Comparison of ENCODE assay signal across 10 cellular contexts in the genomic region with DNA sequence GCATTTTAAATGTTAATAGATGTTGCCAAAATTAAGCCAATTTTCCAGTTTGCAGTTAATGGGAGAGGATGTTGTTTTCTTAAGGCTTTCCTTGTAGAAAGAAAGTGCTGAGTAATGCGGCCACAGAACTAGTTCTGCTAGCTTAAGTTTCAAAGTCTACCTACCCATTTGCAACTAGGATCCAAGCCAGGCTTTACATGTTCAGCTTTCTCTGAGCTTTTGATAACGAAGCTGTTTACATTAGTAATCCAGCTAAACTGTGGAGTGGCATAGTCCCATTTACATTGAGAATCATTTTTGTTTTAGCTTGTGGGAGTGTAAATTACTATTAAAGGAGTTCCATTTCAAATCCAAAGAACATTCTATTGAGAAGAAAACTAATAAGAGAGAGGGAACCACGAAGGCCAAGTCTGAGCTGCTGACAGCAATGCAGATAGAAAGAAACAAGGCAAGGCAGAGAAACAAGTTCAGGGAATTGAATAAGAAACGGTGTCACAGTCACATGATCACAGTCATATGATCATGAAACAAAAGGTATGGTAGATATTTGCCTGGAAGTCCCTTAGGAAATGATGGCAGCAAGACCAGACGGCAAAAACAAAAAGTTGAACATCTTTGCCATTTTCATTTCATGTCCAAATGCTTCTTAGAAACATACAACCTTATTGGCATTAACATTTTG.
DNase-seq lines count a peak whose midpoint lies in the region; ATAC-seq, FAIRE-seq and TF ChIP-seq lines count a peak whose summit lies in the region.
"Had no signal": no experiment of that assay in that cellular context is flagged by ENCODE, and none has a peak within 500 bp of the region (broad histone marks: within the 10 kb centered on the region; RNA-seq: fewer than 3 reads in every experiment).

No MANE protein-coding gene starts in this region.

- no peaks in the 10 kb centered on the region for H3K36me3 Mint-ChIP-seq in astrocyte (ENCODE audit: low read depth, unreplicated experiment)

- TF ChIP-seq EP300 in Ishikawa (IDR thresholded peaks at IDR 0.05; ENCODE audit: borderline replicate concordance): no peak

- peaks cover 40% of the 10 kb centered on the region for H3K4me1 Mint-ChIP-seq in astrocyte (ENCODE audit: low read depth, unreplicated experiment)

- 40 to 47% methylated on average over 5 of the region's 5 CpGs for WGBS in thyroid gland, 2 donors

- dilution Hi-C loops in keratinocyte (cut with MboI; ENCODE audit: extremely low pct_ligation_motif_present, low sequenced_read_pairs): no loop called here

- no peaks in the 10 kb centered on the region for H3K27me3 ChIP-seq in astrocyte (ENCODE audit: insufficient read depth, low read length)
- no peaks in the 10 kb centered on the region for H3K27me3 ChIP-seq in keratinocyte (ENCODE audit: control insufficient read depth, extremely low read depth, insufficient read depth, low read length)
- no peaks in the 10 kb centered on the region for H3K27me3 ChIP-seq in thyroid gland

- TF ChIP-seq RAD21 in Ishikawa (IDR thresholded peaks at IDR 0.05; ENCODE audit: low read depth): no peak

- no peak overlapping the region for H3K4me3 ChIP-seq in astrocyte (ENCODE audit: insufficient read depth, low read depth, low read length)
- H3K4me3 ChIP-seq in keratinocyte (ENCODE audit: control insufficient read depth in 2 of 3, extremely low read depth in 1 of 3, insufficient read depth in 2 of 3, low read depth in 1 of 3, low read length in 3 of 3): peak overlapping the region in 2 of 3 experiments; percentile 14 to 38
- H3K4me3 ChIP-seq in thyroid gland (replicated peaks in 1 of 3): no peak overlapping the region

- TF ChIP-seq CTCF in astrocyte (IDR thresholded peaks at IDR 0.05; ENCODE audit: insufficient read depth, low read depth, low read length) (no peak), keratinocyte (optimal IDR thresholded peaks at IDR 0.05 in 1 of 3, IDR thresholded peaks at IDR 0.05 in 1 of 3, conservative IDR thresholded peaks at IDR 0.05 in 1 of 3; ENCODE audit: extremely low read depth in 1 of 3, insufficient read depth in 2 of 3, low read length in 3 of 3) (no peak), thyroid gland (IDR thresholded peaks at IDR 0.05) (no peak)

- H3K27ac Mint-ChIP-seq in astrocyte (ENCODE audit: unreplicated experiment): peak overlapping the region; percentile 88

- no peak overlapping the region for H3K9ac ChIP-seq in astrocyte (ENCODE audit: low read length)
- peak overlapping the region; percentile 28 for H3K9ac ChIP-seq in keratinocyte (ENCODE audit: control insufficient read depth, extremely low read depth, insufficient read depth, low read length)

- H3K4me2 ChIP-seq in astrocyte (ENCODE audit: low read length): peak overlapping the region; percentile 2
- peak overlapping the region; percentile 62 for H3K4me2 ChIP-seq in keratinocyte (ENCODE audit: control insufficient read depth, extremely low read depth, insufficient read depth, low read depth, low read length)

- FAIRE-seq in astrocyte (lab: Jason Lieb, UNC) (peak; percentile 32), keratinocyte (lab: Jason Lieb, UNC) (peak; percentile 92), urothelium cell line (lab: Jason Lieb, UNC) (no peak)
- FAIRE-seq: islet of Langerhans had no signal

- H4K20me1 ChIP-seq in astrocyte (ENCODE audit: insufficient read depth, low read length) (no peaks in the 10 kb centered on the region), keratinocyte (ENCODE audit: control insufficient read depth, extremely low read depth, insufficient read depth, low read length) (no peaks in the 10 kb centered on the region)

- H2AFZ ChIP-seq in astrocyte (ENCODE audit: low read depth, low read length) (no peak overlapping the region), keratinocyte (ENCODE audit: control insufficient read depth, low read length) (peak overlapping the region; percentile 81)

- H3K9me1 ChIP-seq in keratinocyte (ENCODE audit: control insufficient read depth, extremely low read depth, insufficient read depth, low read length): no peaks in the 10 kb centered on the region

- intact Hi-C loops in thyroid gland (cut with DNase I): loop anchor here (10.0 kb wide), 1 partner anchor 139 kb away; no protein-coding TSS in a partner anchor

- H3K4me1 ChIP-seq in astrocyte (ENCODE audit: insufficient read depth, low read length) (peaks cover 22% of the 10 kb centered on the region), keratinocyte (ENCODE audit: control insufficient read depth, extremely low read depth, insufficient read depth, low read length) (peaks cover 46% of the 10 kb centered on the region), thyroid gland (peaks cover 20 to 21% of the 10 kb centered on the region in 2 donors)

- no peaks in the 10 kb centered on the region for H3K27me3 Mint-ChIP-seq in astrocyte (ENCODE audit: low read depth, unreplicated experiment)

- ATAC-seq in GM19463 (IDR thresholded peaks at IDR 0.05; ENCODE audit: unreplicated experiment): no peak
- no peak for ATAC-seq in GM21786 (IDR thresholded peaks at IDR 0.05; ENCODE audit: unreplicated experiment)

- no peaks in the 10 kb centered on the region for H3K9me3 Mint-ChIP-seq in astrocyte (ENCODE audit: unreplicated experiment)

- H3K79me2 ChIP-seq in astrocyte (ENCODE audit: insufficient read depth, low read length): no peaks in the 10 kb centered on the region
- H3K79me2 ChIP-seq in keratinocyte (ENCODE audit: control insufficient read depth, insufficient read depth, low read length): no peaks in the 10 kb centered on the region

- no peak for TF ChIP-seq POLR2A in thyroid gland (IDR thresholded peaks at IDR 0.05)

- no peak overlapping the region for H3K4me3 Mint-ChIP-seq in astrocyte (ENCODE audit: unreplicated experiment)

- no peaks in the 10 kb centered on the region for H3K36me3 ChIP-seq in astrocyte (ENCODE audit: insufficient read depth, low read length)
- H3K36me3 ChIP-seq in keratinocyte (ENCODE audit: control insufficient read depth in 2 of 2, extremely low read depth in 1 of 2, insufficient read depth in 2 of 2, low read length in 2 of 2): no peaks in the 10 kb centered on the region
- no peaks in the 10 kb centered on the region for H3K36me3 ChIP-seq in thyroid gland

- peak overlapping the region; percentile 26 for H3K27ac ChIP-seq in astrocyte (ENCODE audit: low read depth, low read length)
- peak overlapping the region; percentile 58 for H3K27ac ChIP-seq in keratinocyte (ENCODE audit: control insufficient read depth, insufficient read depth, low read length)
- peak overlapping the region in 2 of 3 donors; percentile 34 to 43 for H3K27ac ChIP-seq in thyroid gland

- H3K9me3 ChIP-seq in astrocyte (ENCODE audit: insufficient read depth, low read depth, low read length): no peaks in the 10 kb centered on the region
- no peaks in the 10 kb centered on the region for H3K9me3 ChIP-seq in keratinocyte (ENCODE audit: control insufficient read depth, low read depth, low read length)
- H3K9me3 ChIP-seq in thyroid gland: no peaks in the 10 kb centered on the region

- DNase-seq in astrocyte (ENCODE audit: low read depth) (peak; percentile 70), keratinocyte (ENCODE audit: low read depth, low spot score) (no peak), thyroid gland (peak; percentile 20 to 37), urothelium cell line (ENCODE audit: low spot score) (no peak)
- DNase-seq: activated gamma-delta T cell, NCI-H2171 treated with DMSO at 0.1 percent for 48 hours had no signal

TF ChIP-seq in Ishikawa, 13 proteins besides CTCF, POLR2A, EP300 and RAD21:
- TF ChIP-seq TEAD4 (IDR thresholded peaks at IDR 0.05) (no peak), NFIC (IDR thresholded peaks at IDR 0.05) (0 out of 2 replicates have a peak, but pooled peaks have one; percentile 33), CREB1 (IDR thresholded peaks at IDR 0.05; ENCODE audit: low read depth) (no peak), ZBTB7A (IDR thresholded peaks at IDR 0.05; ENCODE audit: low read depth) (no peak), USF1 (IDR thresholded peaks at IDR 0.05) (peak; percentile 88)
- TF ChIP-seq, protein P1, sequence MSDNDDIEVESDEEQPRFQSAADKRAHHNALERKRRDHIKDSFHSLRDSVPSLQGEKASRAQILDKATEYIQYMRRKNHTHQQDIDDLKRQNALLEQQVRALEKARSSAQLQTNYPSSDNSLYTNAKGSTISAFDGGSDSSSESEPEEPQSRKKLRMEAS (IDR thresholded peaks at IDR 0.05): no peak

Comparison
In these comparisons a context has a peak if more than half of its experiments do, and no peak if none do; other contexts are left out.
1. DNase-seq: peak in astrocyte (single experiment) and thyroid gland (2 of 2); none in keratinocyte (single experiment) and urothelium cell line (single experiment).
2. H3K4me3 ChIP-seq: peak in keratinocyte (2 of 3); none in astrocyte (single experiment) and thyroid gland (0 of 3).
3. Peak in every context shown above with its lines, with median percentiles within 50 percentile points of each other: H3K27ac ChIP-seq.